15 cellular contexts compared by ENCODE assay signal in the genomic region with DNA sequence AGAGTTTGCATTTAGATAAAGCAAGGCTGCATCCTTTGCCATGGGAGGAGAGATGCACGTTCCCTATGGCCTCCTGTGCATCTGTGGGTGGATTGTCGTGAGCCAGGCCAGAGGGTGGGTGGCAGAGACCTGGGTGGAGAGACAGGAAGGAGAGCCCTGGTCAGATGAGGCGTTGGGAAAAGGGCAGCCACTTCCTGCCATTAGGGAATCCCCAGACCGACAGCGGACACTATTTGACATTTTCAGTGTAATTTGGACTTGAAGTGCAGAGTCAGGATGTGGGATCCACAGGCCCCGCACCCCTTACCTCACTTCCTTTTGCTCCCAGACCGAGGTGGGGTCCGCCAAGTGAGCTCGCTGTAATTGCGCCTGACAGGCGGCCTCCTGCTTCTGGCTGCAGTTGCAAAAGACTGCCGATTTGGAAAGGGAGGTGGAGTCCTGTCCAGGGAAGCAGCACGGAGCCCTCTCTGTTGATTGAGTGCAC.
DNase-seq lines count a peak whose midpoint lies in the region; ATAC-seq and TF ChIP-seq lines count a peak whose summit lies in the region.
"Had no signal": no experiment of that assay in that cellular context is flagged by ENCODE, and none has a peak within 500 bp of the region (broad histone marks: within the 10 kb centered on the region; RNA-seq: fewer than 3 reads in every experiment).

No MANE protein-coding gene starts in this region.

- H3K9me3 ChIP-seq in WERI-Rb-1 (ENCODE audit: severe bottlenecking) = no peaks in the 10 kb centered on the region
- no peaks in the 10 kb centered on the region for H3K9me3 ChIP-seq in CD8-positive, alpha-beta T cell (ENCODE audit: low read length)

- no peak overlapping the region for H3K27ac Mint-ChIP-seq in CD8-positive, alpha-beta T cell
- H3K27ac Mint-ChIP-seq: CD4-positive, alpha-beta T cell had no signal

- ATAC-seq in left cardiac atrium = peak; percentile 26 to 45
- ATAC-seq in CD8-positive, alpha-beta T cell = no peak
- no peak for ATAC-seq in HG02852 (IDR thresholded peaks at IDR 0.05; ENCODE audit: unreplicated experiment)

- H3K36me3 ChIP-seq in WERI-Rb-1 = no peaks in the 10 kb centered on the region
- H3K36me3 ChIP-seq in CD8-positive, alpha-beta T cell (ENCODE audit: insufficient read depth, low read length) = no peaks in the 10 kb centered on the region

- DNase-seq in Daoy (ENCODE audit: low read depth) (peak; percentile 25), WERI-Rb-1 (peak; percentile 5), left cardiac atrium (peak; percentile 63), posterior vena cava (ENCODE audit: low spot score) (peak; percentile 81), LoVo (ENCODE audit: low spot score) (no peak)
- DNase-seq in CD8-positive, alpha-beta T cell = no peak
- no peak for DNase-seq in stimulated activated CD4-positive, alpha-beta T cell treated with anti-CD3 and anti-CD28 coated beads, Interleukin-15, amount 100 ng/mL, for 24 hours
- DNase-seq: activated T-cell treated with anti-CD3 and anti-CD28 coated beads, Interleukin-2, amount 50 U/mL, for 48 hours; CD4-positive, alpha-beta T cell; hippocampal formation; mesendoderm; NCI-H146; NCI-H526 had no signal

- no peaks in the 10 kb centered on the region for H3K27me3 ChIP-seq in WERI-Rb-1 (ENCODE audit: insufficient read depth, low read depth, severe bottlenecking)
- no peaks in the 10 kb centered on the region for H3K27me3 ChIP-seq in CD8-positive, alpha-beta T cell (ENCODE audit: insufficient read depth, low read length)

- H3K4me1 Mint-ChIP-seq in CD8-positive, alpha-beta T cell (ENCODE audit: low read depth) = peaks cover 10% of the 10 kb centered on the region

- no peak overlapping the region for H3K27ac ChIP-seq in WERI-Rb-1
- no peak overlapping the region for H3K27ac ChIP-seq in CD8-positive, alpha-beta T cell (ENCODE audit: low read depth, low read length)
- H3K27ac ChIP-seq: epithelial cell of prostate had no signal

- no peak overlapping the region for H3K4me3 Mint-ChIP-seq in CD8-positive, alpha-beta T cell
- H3K4me3 Mint-ChIP-seq: CD4-positive, alpha-beta T cell had no signal

- no peak for TF ChIP-seq CTCF in WERI-Rb-1 (IDR thresholded peaks at IDR 0.05; ENCODE audit: low read depth, low read length)
- TF ChIP-seq CTCF in CD8-positive, alpha-beta T cell (IDR thresholded peaks at IDR 0.05) = no peak

- H3K9me3 Mint-ChIP-seq in CD8-positive, alpha-beta T cell = no peaks in the 10 kb centered on the region
- H3K9me3 Mint-ChIP-seq: CD4-positive, alpha-beta T cell had no signal

- peaks cover 26% of the 10 kb centered on the region for H3K27me3 Mint-ChIP-seq in CD8-positive, alpha-beta T cell (ENCODE audit: low read depth)

- CTCF ChIA-PET in CD8-positive, alpha-beta T cell (lab: Charles Lee) = no interaction called here

- no peak overlapping the region for H3K4me3 ChIP-seq in WERI-Rb-1 (ENCODE audit: low read depth, low read length)
- H3K4me3 ChIP-seq in CD8-positive, alpha-beta T cell (ENCODE audit: low read depth, low read length) = no peak overlapping the region

- POLR2A ChIA-PET in CD8-positive, alpha-beta T cell (lab: Charles Lee) = no interaction called here

- H3K36me3 Mint-ChIP-seq in CD8-positive, alpha-beta T cell = no peaks in the 10 kb centered on the region

- intact Hi-C loops in left cardiac atrium (cut with DNase I) = loop anchor here in 1 of 2 donors (10.0 kb wide), 1 partner anchor 191 kb away; no protein-coding TSS in a partner anchor
- intact Hi-C loops in posterior vena cava (cut with DNase I) = loop anchor here in 1 of 2 donors (10.0 kb wide), 1 partner anchor 191 kb away; no protein-coding TSS in a partner anchor
- intact Hi-C loops in CD8-positive, alpha-beta T cell (cut with DNase I, micrococcal nuclease) = no loop called here

- H3K4me1 ChIP-seq in CD8-positive, alpha-beta T cell (ENCODE audit: insufficient read depth, low read length) = no peaks in the 10 kb centered on the region

Comparison
In these comparisons a context has a peak if more than half of its experiments do, and no peak if none do; other contexts are left out.
1. DNase-seq: peak in Daoy (single experiment), WERI-Rb-1 (single experiment), left cardiac atrium (single experiment) and posterior vena cava (single experiment); none in CD8-positive, alpha-beta T cell (0 of 7), stimulated activated CD4-positive, alpha-beta T cell treated with anti-CD3 and anti-CD28 coated beads, Interleukin-15, amount 100 ng/mL, for 24 hours (single experiment) and LoVo (single experiment).
2. ATAC-seq: peak in left cardiac atrium (2 of 2); none in CD8-positive, alpha-beta T cell (single experiment) and HG02852 (single experiment).